ENCODE assay signal across 21 cellular contexts in the genomic region with DNA sequence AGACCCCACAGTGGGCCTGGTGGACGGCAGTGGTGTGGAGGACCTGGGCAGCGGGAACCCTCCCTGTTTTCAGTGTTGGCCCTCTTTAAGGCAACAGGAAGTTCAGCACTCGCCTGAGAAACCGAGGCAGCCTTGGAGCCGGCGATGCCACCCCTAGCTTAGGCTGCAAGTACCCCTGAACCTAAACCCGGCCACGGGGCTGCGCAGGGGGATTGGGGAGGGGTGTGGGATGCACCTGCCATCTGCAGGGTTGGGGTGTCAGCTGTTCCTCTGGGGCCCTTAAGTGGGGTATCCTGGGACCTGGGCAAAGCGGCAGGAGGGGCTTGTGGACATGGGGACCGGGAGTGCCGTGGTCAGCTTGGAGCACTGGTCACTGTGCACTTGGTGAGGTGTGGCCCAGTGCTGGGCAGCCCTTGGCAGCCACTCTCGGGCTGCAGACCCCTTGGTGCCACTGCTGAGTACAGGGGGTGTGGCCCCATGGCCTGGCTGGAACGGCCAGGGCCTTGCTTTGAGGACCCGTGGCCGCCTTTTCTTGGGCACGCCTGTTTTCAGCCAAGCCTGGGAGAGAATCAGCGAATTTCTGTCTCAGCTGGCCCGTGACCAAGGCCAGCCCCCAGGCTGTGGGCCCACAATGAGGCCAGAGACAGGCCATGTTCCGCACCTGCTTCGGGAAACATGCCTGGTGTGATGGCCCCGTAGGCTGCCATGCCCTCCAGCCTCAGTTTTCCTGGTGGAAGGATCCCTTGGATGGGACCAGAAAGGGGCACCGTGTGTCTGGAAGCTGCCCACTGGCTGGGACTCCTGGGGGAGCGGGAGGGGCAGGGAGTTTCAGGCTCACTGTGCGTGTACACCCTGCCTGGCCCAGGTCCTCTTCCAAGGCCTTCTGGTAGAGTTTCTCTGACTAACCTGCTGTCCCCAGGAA. TPM values are rescaled to one million over a fixed set of nuclear protein-coding genes. Genes with fewer than 3 reads are reported as not detected.
DNase-seq lines count a peak whose midpoint lies in the region; FAIRE-seq and TF ChIP-seq lines count a peak whose summit lies in the region.
"Had no signal": no experiment of that assay in that cellular context is flagged by ENCODE, and none has a peak within 500 bp of the region (broad histone marks: within the 10 kb centered on the region; RNA-seq: fewer than 3 reads in every experiment).

No MANE protein-coding gene starts in this region.

- H3K36me3 ChIP-seq in BE2C (peaks cover 43% of the 10 kb centered on the region), SK-N-MC (ENCODE audit: insufficient read depth, low read length) (peaks cover 39% of the 10 kb centered on the region), vagina (peaks cover 0 to 14% of the 10 kb centered on the region in 2 donors)

- FAIRE-seq in GM12891 (lab: Jason Lieb, UNC), result no peak

- 0 out of 2 replicates have a peak, but pooled peaks have one; percentile 41 for TF ChIP-seq POLR2A in GM12891 (IDR thresholded peaks at IDR 0.05; ENCODE audit: low read depth, low read length)
- no peak for TF ChIP-seq POLR2A in vagina (IDR thresholded peaks at IDR 0.05)

- TF ChIP-seq CTCF in BE2C (IDR thresholded peaks at IDR 0.05; ENCODE audit: low read depth, low read length), result no peak
- TF ChIP-seq CTCF in vagina (IDR thresholded peaks at IDR 0.05), result no peak

- H3K4me3 ChIP-seq in BE2C (ENCODE audit: low read depth, low read length) (no peak overlapping the region), SK-N-MC (no peak overlapping the region), vagina (no peak overlapping the region)
- H3K4me3 ChIP-seq: GM23338, heart right ventricle, SJCRH30, thoracic aorta had no signal

- H3K9me3 ChIP-seq in BE2C, result no peaks in the 10 kb centered on the region
- H3K9me3 ChIP-seq in SK-N-MC (ENCODE audit: low read depth, low read length), result no peaks in the 10 kb centered on the region
- H3K9me3 ChIP-seq in vagina, result no peaks in the 10 kb centered on the region
- H3K9me3 ChIP-seq: heart right ventricle, SJCRH30, thoracic aorta had no signal

- H3K27ac ChIP-seq in SK-N-MC (0 out of 2 replicates have a peak overlapping the region, but pooled peaks have one; percentile 31), vagina (no peak overlapping the region)
- H3K27ac ChIP-seq: heart right ventricle, SJCRH30, thoracic aorta had no signal

- intact Hi-C loops in vagina (cut with DNase I), result no loop called here

- H3K27me3 ChIP-seq in BE2C (no peaks in the 10 kb centered on the region), vagina (no peaks in the 10 kb centered on the region)
- H3K27me3 ChIP-seq: heart right ventricle, SJCRH30 had no signal

- DNase-seq in BE2C (peak; percentile 52), GM12891 (ENCODE audit: insufficient read length, low spot score) (no peak), SK-N-MC (ENCODE audit: low read depth, low spot score) (no peak), NCI-H1436 (lab: John Stamatoyannopoulos, UW) (no peak), NCI-H1930 (lab: John Stamatoyannopoulos, UW) (no peak), vagina (ENCODE audit: extremely low spot score in 2 of 2) (no peak)
- DNase-seq: activated CD4-positive, alpha-beta T cell treated with anti-CD3 and anti-CD28 coated beads for 48 hours; effector CD4-positive, alpha-beta T cell; GF-D8; mesenchymal stem cell; NCI-H1105; NCI-H2081 treated with DMSO at 0.1 percent for 48 hours; occipital lobe; retina; SJCRH30; stimulated activated CD4-positive, alpha-beta T cell treated with anti-CD3 and anti-CD28 coated beads, Interleukin-4, amount 100 ng/mL, for 24 hours; stimulated activated naive CD4-positive, alpha-beta T cell treated with Interleukin-2 at 50 U/mL for 16 hours; T-helper 2 cell had no signal

- H3K4me1 ChIP-seq in BE2C, result peaks cover 5% of the 10 kb centered on the region; the same call in 1 of the 2 replicates
- peaks cover 36% of the 10 kb centered on the region for H3K4me1 ChIP-seq in vagina

- H3K9ac ChIP-seq in SK-N-MC (ENCODE audit: insufficient read length), result no peak overlapping the region

TF ChIP-seq in GM12891, 5 proteins besides CTCF, POLR2A, EP300 and RAD21:
- no peak for TF ChIP-seq TAF1 (IDR thresholded peaks at IDR 0.05; ENCODE audit: low read depth, low read length)
- TF ChIP-seq PAX5 (IDR thresholded peaks at IDR 0.05; ENCODE audit: insufficient read depth, low read length, severe bottlenecking), result no peak
- TF ChIP-seq POU2F2 (IDR thresholded peaks at IDR 0.05; ENCODE audit: low read depth, low read length), result no peak
- TF ChIP-seq POLR2AphosphoS5 (IDR thresholded peaks at IDR 0.05; ENCODE audit: low read depth, low read length), result no peak; the same call in 1 of the 2 replicates
- TF ChIP-seq SPI1 (IDR thresholded peaks at IDR 0.05; ENCODE audit: low read depth, low read length), result no peak
TF ChIP-seq in GM12891: peak in this region for 0.

RNA-seq across cellular contexts. Expression of a gene that starts 4.1 kb away (rescaled TPM):
- polyA plus RNA-seq in BE2C (2012; ENCODE audit: insufficient read depth, insufficient read length, low read depth), result 21.3 TPM
- polyA plus RNA-seq in GM12891 (2012; ENCODE audit: low read depth, missing spikeins), result 14.0 TPM
- total RNA-seq in vagina, result 2.9 TPM

RNA-seq across cellular contexts. Expression of a gene that starts 4.8 kb away (rescaled TPM):
- 451 TPM for polyA plus RNA-seq in BE2C (2012; ENCODE audit: insufficient read depth, insufficient read length, low read depth)
- 103 TPM for polyA plus RNA-seq in GM12891 (2012; ENCODE audit: low read depth, missing spikeins)
- total RNA-seq in vagina, result 77.3 TPM

RNA-seq across cellular contexts. Expression of a gene that starts 24.2 kb away (rescaled TPM):
- polyA plus RNA-seq in BE2C (2012; ENCODE audit: insufficient read depth, insufficient read length, low read depth), result 393 TPM
- polyA plus RNA-seq in GM12891 (2012; ENCODE audit: low read depth, missing spikeins), result 51.7 TPM
- 72.9 TPM for total RNA-seq in vagina

RNA-seq across cellular contexts. Expression of a gene that starts 24.4 kb away (rescaled TPM):
- 101 TPM for polyA plus RNA-seq in BE2C (2012; ENCODE audit: insufficient read depth, insufficient read length, low read depth)
- polyA plus RNA-seq in GM12891 (2012; ENCODE audit: low read depth, missing spikeins), result 24.0 TPM
- total RNA-seq in vagina, result 24.1 TPM

RNA-seq across cellular contexts. Expression of a gene that starts 41.4 kb away (rescaled TPM):
- polyA plus RNA-seq in BE2C (2012; ENCODE audit: insufficient read depth, insufficient read length, low read depth), result 66.0 TPM
- polyA plus RNA-seq in GM12891 (2012; ENCODE audit: low read depth, missing spikeins), result 23.9 TPM
- total RNA-seq in vagina, result 13.8 TPM
